ENCODE assay signal across 6 cellular contexts in genomic region chr6:26363882-26364825, GRCh38. TPM values are rescaled to one million over a fixed set of nuclear protein-coding genes. Genes with fewer than 3 reads are reported as not detected.
DNase-seq lines count a peak whose midpoint lies in the region; ATAC-seq and TF ChIP-seq lines count a peak whose summit lies in the region.

No MANE protein-coding gene starts in this region.

- no peaks in the 10 kb centered on the region for H3K9me3 ChIP-seq in colonic mucosa
- H3K9me3 ChIP-seq in sigmoid colon: no peaks in the 10 kb centered on the region

- H3K27ac ChIP-seq in colonic mucosa (peak overlapping the region; percentile 94), sigmoid colon (peak overlapping the region; percentile 82 to 89 (median 85))

- H3K4me3 ChIP-seq in Jurkat, Clone E6-1 (ENCODE audit: low read length): peak overlapping the region; percentile 83
- H3K4me3 ChIP-seq in colonic mucosa (peak overlapping the region; percentile 50), sigmoid colon (peak overlapping the region; percentile 48 to 61 (median 54))

- no peak for ATAC-seq in HG03039 (IDR thresholded peaks at IDR 0.05; ENCODE audit: unreplicated experiment)

- TF ChIP-seq EP300 in sigmoid colon (IDR thresholded peaks at IDR 0.05): no peak

- intact Hi-C loops in colonic mucosa (cut with DNase I): no loop called here
- intact Hi-C loops in sigmoid colon (cut with DNase I): no loop called here

- H3K27me3 ChIP-seq in colonic mucosa (no peaks in the 10 kb centered on the region), sigmoid colon (no peaks in the 10 kb centered on the region)

- no peak for TF ChIP-seq POLR2A in sigmoid colon (IDR thresholded peaks at IDR 0.05)

- peak overlapping the region; percentile 26 to 98 for H3K9ac ChIP-seq in colonic mucosa (ENCODE audit: low read depth in 2 of 2, low read length in 2 of 2)

- H3K36me3 ChIP-seq in colonic mucosa: no peaks in the 10 kb centered on the region
- no peaks in the 10 kb centered on the region for H3K36me3 ChIP-seq in sigmoid colon

- DNase-seq in Jurkat, Clone E6-1 (ENCODE audit: low read depth, low spot score): no peak
- DNase-seq in colonic mucosa: no peak
- no peak for DNase-seq in sigmoid colon
- DNase-seq in AG20443 (ENCODE audit: low spot score): no peak
- DNase-seq in T-helper 9 cell: no peak

- 48 to 55% methylated on average over 6 of the region's 6 CpGs for WGBS in sigmoid colon, 2 donors

- TF ChIP-seq CTCF in colonic mucosa (IDR thresholded peaks at IDR 0.05) (no peak), sigmoid colon (IDR thresholded peaks at IDR 0.05) (no peak)

- H3K4me1 ChIP-seq in colonic mucosa: peaks cover 3% of the 10 kb centered on the region
- peaks cover 0 to 23% (median 4%) of the 10 kb centered on the region in 4 donors for H3K4me1 ChIP-seq in sigmoid colon

RNA-seq across cellular contexts. Expression of gene BTN3A2, which starts 0.8 kb away (rescaled TPM):
- 37.9 TPM for polyA plus RNA-seq in Jurkat, Clone E6-1 (2012; ENCODE audit: insufficient read depth, insufficient read length)
- 10 to 100 TPM; 41.7 to 53.3 TPM for total RNA-seq in colonic mucosa
- total RNA-seq in sigmoid colon: 10 to 100 TPM in 3 of 4 donors, 1 to 10 TPM in 1; 7.2 to 12.1 (median 11.7) TPM
- polyA plus RNA-seq in sigmoid colon: 10 to 100 TPM; 14.8 to 52.7 (median 15.0) TPM

RNA-seq across cellular contexts. Expression of gene BTN2A2, which starts 18.8 kb away (rescaled TPM):
- polyA plus RNA-seq in Jurkat, Clone E6-1 (2012; ENCODE audit: insufficient read depth, insufficient read length): 12.2 TPM
- total RNA-seq in colonic mucosa: 1 to 10 TPM; 4.1 to 8.7 TPM
- total RNA-seq in sigmoid colon: 10 to 100 TPM in 2 of 4 donors, 1 to 10 TPM in 2; 6.8 to 11.9 (median 9.3) TPM
- 10 to 100 TPM in 1 of 3 donors, 1 to 10 TPM in 2; 2.4 to 17.6 (median 3.0) TPM for polyA plus RNA-seq in sigmoid colon

RNA-seq across cellular contexts. Expression of gene BTN3A1, which starts 37.9 kb away (rescaled TPM):
- 29.3 TPM for polyA plus RNA-seq in Jurkat, Clone E6-1 (2012; ENCODE audit: insufficient read depth, insufficient read length)
- total RNA-seq in colonic mucosa (10 to 100 TPM; 24.1 to 29.4 TPM), sigmoid colon (10 to 100 TPM in 2 of 4 donors, 1 to 10 TPM in 2; 8.9 to 13.0 (median 10.2) TPM)
- 10 to 100 TPM in 1 of 3 donors, 1 to 10 TPM in 2; 3.0 to 33.5 (median 5.5) TPM for polyA plus RNA-seq in sigmoid colon
